2 cellular contexts compared by ENCODE assay signal in the genomic region with DNA sequence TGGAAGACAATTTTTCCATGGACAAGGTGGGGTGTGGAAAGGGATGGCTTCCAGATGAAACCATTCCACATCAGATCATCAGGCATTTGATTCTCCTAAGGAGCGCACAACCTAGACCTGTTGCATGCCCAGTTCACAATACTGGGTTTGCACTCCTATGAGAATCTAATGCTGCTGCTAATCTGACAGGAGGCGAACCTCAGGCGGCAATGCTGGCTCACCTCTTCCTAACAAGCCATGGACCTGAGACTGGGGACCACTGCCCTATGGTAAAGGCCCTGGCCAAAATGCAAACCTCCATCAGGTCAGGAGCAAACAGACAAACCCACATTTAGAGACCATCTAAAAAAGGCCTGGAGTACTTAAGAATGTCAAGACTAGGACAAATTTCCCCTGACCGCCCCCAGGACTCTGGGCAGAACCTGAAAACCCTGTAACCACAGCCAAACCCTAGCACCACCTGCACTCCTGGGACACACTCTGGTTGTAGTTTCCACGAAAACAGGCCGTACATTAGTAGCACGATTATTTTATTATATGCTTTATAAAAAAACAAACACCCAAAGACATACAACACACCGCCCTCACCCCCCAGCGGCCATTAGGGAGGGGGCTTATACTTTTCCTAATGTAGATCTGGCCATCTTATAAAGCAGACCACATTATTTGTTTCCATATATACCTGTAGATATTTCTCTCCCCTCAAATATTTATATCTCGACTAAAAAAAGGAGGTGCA.
TF ChIP-seq lines count a peak whose summit lies in the region.

No MANE protein-coding gene starts in this region.

TF ChIP-seq in HEK293, 187 proteins besides CTCF, POLR2A, EP300 and RAD21:
- TF ChIP-seq SCRT2 (tag by site-specific recombination; IDR thresholded peaks at IDR 0.05) (peak; percentile 82), SCRT1 (tag by site-specific recombination; IDR thresholded peaks at IDR 0.05; ENCODE audit: borderline replicate concordance) (peak; percentile 74), ZNF292 (tag by site-specific recombination; IDR thresholded peaks at IDR 0.05; ENCODE audit: borderline replicate concordance, low read depth) (no peak), IKZF3 (tag by site-specific recombination; IDR thresholded peaks at IDR 0.05) (0 out of 2 replicates have a peak, but pooled peaks have one; percentile 10)

TF ChIP-seq in GM12878, 131 proteins besides CTCF, POLR2A, EP300 and RAD21:
- TF ChIP-seq PML (IDR thresholded peaks at IDR 0.05; ENCODE audit: low read length) (peak; percentile 22), POLR2AphosphoS2 (IDR thresholded peaks at IDR 0.05; ENCODE audit: low read depth, low read length) (no peak)
